In the genomic region with DNA sequence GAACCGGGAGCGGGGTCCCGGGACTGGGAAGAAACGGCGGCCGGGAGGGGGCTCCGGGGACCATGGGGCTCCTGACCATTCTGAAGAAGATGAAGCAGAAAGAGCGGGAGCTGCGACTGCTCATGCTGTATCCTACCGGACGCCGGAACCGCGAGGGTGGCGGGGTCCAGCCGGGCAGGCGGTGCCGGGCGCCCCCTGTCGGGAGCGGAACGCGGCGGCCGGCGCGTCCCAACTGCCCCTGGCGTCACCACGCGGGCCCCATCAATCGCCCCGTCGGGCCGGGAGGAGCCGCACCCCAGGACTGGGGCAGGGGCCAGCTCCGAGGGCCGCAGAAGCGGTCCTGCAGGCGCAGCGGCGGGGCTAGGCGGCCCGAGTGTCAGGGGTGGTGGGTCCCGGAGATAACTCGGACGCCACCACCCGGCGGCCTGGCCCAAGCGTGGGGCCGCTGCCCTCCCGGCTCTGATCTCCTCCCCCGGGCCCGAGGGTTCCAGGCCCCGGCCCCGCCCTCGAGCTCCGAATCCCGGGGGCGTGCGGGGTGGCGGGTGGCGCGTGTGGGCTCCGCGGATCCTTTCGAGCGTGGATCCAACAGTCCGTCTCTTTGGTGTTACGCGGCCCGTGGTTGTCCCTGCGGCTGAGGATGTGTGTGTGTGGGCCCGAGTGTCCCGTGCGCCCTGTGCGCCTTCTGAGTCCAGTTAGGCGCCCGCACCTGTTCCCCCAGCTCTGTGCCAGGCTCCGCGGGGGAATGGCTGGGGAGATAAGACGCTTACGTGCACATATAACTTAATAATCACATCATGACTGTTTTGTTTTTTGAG, we compare ENCODE assay signal across 1 cellular context.
A peak's percentile ranks its signal among the peaks of the same experiment; 100 is the strongest.
TF ChIP-seq lines count a peak whose summit lies in the region.

A gene (plus strand): TSS at position 15 of the 815 bp plus-strand sequence. CDS start 48 bp downstream, at position 63.

TF ChIP-seq in HepG2, 621 proteins besides CTCF, POLR2A, EP300 and RAD21 (continued from another document):
- TF ChIP-seq, protein P1, sequence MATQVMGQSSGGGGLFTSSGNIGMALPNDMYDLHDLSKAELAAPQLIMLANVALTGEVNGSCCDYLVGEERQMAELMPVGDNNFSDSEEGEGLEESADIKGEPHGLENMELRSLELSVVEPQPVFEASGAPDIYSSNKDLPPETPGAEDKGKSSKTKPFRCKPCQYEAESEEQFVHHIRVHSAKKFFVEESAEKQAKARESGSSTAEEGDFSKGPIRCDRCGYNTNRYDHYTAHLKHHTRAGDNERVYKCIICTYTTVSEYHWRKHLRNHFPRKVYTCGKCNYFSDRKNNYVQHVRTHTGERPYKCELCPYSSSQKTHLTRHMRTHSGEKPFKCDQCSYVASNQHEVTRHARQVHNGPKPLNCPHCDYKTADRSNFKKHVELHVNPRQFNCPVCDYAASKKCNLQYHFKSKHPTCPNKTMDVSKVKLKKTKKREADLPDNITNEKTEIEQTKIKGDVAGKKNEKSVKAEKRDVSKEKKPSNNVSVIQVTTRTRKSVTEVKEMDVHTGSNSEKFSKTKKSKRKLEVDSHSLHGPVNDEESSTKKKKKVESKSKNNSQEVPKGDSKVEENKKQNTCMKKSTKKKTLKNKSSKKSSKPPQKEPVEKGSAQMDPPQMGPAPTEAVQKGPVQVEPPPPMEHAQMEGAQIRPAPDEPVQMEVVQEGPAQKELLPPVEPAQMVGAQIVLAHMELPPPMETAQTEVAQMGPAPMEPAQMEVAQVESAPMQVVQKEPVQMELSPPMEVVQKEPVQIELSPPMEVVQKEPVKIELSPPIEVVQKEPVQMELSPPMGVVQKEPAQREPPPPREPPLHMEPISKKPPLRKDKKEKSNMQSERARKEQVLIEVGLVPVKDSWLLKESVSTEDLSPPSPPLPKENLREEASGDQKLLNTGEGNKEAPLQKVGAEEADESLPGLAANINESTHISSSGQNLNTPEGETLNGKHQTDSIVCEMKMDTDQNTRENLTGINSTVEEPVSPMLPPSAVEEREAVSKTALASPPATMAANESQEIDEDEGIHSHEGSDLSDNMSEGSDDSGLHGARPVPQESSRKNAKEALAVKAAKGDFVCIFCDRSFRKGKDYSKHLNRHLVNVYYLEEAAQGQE (IDR thresholded peaks at IDR 0.05; ENCODE audit: borderline replicate concordance in 1 of 2, low read depth in 1 of 2, low read length in 2 of 2), result peak in 1 of 2 experiments; percentile 45; a peak in 1 of 4 replicates
- TF ChIP-seq ZNF207 (IDR thresholded peaks at IDR 0.05; ENCODE audit: borderline replicate concordance), result no peak
- 0 out of 2 replicates have a peak, but pooled peaks have one; percentile 57 for TF ChIP-seq ZNF589 (CRISPR knock-in tag; conservative IDR thresholded peaks at IDR 0.05)
- no peak; the same call in 1 of the 2 replicates for TF ChIP-seq NCOR1 (IDR thresholded peaks at IDR 0.05; ENCODE audit: borderline replicate concordance, low read length)
- TF ChIP-seq PAWR (CRISPR knock-in tag; IDR thresholded peaks at IDR 0.05; ENCODE audit: borderline replicate concordance), result no peak
- no peak for TF ChIP-seq ZNF337 (CRISPR knock-in tag; IDR thresholded peaks at IDR 0.05; ENCODE audit: borderline replicate concordance, low read depth)
- no peak for TF ChIP-seq ZNF883 (CRISPR knock-in tag; IDR thresholded peaks at IDR 0.05; ENCODE audit: not compliant biosample characterization)
- TF ChIP-seq, protein P2, sequence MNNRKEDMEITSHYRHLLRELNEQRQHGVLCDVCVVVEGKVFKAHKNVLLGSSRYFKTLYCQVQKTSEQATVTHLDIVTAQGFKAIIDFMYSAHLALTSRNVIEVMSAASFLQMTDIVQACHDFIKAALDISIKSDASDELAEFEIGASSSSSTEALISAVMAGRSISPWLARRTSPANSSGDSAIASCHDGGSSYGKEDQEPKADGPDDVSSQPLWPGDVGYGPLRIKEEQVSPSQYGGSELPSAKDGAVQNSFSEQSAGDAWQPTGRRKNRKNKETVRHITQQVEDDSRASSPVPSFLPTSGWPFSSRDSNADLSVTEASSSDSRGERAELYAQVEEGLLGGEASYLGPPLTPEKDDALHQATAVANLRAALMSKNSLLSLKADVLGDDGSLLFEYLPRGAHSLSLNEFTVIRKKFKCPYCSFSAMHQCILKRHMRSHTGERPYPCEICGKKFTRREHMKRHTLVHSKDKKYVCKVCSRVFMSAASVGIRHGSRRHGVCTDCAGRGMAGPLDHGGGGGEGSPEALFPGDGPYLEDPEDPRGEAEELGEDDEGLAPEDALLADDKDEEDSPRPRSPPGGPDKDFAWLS (CRISPR knock-in tag; IDR thresholded peaks at IDR 0.05; ENCODE audit: borderline replicate concordance), result peak; percentile 54; the same call in 1 of the 2 replicates
